In genomic region chr4:147933316-147933715, GRCh38 we compare ENCODE assay signal across 11 cellular contexts.
A peak's percentile ranks its signal among the peaks of the same experiment; 100 is the strongest.
DNase-seq lines count a peak whose midpoint lies in the region; ATAC-seq lines count a peak whose summit lies in the region.
"Had no signal": no experiment of that assay in that cellular context is flagged by ENCODE, and none has a peak within 500 bp of the region (broad histone marks: within the 10 kb centered on the region; RNA-seq: fewer than 3 reads in every experiment).

No MANE protein-coding gene starts in this region.

- intact Hi-C loops in posterior cingulate gyrus (cut with DNase I): no loop called here

- DNase-seq in EH (ENCODE audit: low read depth): peak; percentile 47
- peak; percentile 82 for DNase-seq in cerebellar cortex (ENCODE audit: low spot score)
- peak; percentile 18 for DNase-seq in myocyte (ENCODE audit: low read depth)
- DNase-seq in NCI-H510A (lab: John Stamatoyannopoulos, UW): no peak
- no peak for DNase-seq in posterior cingulate gyrus
- DNase-seq: activated CD4-positive, alpha-beta T cell treated with anti-CD3 and anti-CD28 coated beads for 4 hours; H7; NCI-H1436 treated with DMSO at 0.1 percent for 48 hours had no signal

- peak; percentile 51 for ATAC-seq in HG03439 (IDR thresholded peaks at IDR 0.05; ENCODE audit: unreplicated experiment)
- no peak for ATAC-seq in GM18511 (IDR thresholded peaks at IDR 0.05; ENCODE audit: unreplicated experiment)
- no peak for ATAC-seq in GM19035 (IDR thresholded peaks at IDR 0.05; ENCODE audit: unreplicated experiment)

Comparison
In these comparisons a context has a peak if more than half of its experiments do, and no peak if none do; other contexts are left out.
1. DNase-seq: peak in EH (single experiment), cerebellar cortex (single experiment) and myocyte (single experiment); none in NCI-H510A (single experiment) and posterior cingulate gyrus (0 of 10).